1 cellular context compared by ENCODE assay signal in the genomic region with DNA sequence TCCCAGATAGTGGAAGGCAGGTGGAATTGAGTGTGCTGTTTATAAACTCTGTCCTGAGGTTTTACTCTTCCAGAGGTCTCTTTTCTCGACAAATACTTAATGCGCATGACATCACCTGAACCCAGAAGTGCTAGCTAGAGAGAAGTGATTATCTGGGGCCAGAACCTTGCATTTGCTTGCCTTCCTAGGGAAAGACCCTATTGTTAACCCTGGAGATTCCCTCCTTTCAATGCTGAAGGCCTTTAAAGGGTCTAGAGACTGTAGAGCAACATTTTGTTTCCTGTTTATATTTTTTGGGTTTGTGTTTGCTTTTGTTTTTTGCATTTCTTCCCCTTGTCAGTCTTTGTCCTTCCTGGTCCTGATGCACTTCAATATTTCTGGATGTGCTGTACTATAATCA.
TF ChIP-seq lines count a peak whose summit lies in the region.

No MANE protein-coding gene starts in this region.

TF ChIP-seq in GM23338, 12 proteins besides CTCF, POLR2A, EP300 and RAD21:
- TF ChIP-seq, protein P1, sequence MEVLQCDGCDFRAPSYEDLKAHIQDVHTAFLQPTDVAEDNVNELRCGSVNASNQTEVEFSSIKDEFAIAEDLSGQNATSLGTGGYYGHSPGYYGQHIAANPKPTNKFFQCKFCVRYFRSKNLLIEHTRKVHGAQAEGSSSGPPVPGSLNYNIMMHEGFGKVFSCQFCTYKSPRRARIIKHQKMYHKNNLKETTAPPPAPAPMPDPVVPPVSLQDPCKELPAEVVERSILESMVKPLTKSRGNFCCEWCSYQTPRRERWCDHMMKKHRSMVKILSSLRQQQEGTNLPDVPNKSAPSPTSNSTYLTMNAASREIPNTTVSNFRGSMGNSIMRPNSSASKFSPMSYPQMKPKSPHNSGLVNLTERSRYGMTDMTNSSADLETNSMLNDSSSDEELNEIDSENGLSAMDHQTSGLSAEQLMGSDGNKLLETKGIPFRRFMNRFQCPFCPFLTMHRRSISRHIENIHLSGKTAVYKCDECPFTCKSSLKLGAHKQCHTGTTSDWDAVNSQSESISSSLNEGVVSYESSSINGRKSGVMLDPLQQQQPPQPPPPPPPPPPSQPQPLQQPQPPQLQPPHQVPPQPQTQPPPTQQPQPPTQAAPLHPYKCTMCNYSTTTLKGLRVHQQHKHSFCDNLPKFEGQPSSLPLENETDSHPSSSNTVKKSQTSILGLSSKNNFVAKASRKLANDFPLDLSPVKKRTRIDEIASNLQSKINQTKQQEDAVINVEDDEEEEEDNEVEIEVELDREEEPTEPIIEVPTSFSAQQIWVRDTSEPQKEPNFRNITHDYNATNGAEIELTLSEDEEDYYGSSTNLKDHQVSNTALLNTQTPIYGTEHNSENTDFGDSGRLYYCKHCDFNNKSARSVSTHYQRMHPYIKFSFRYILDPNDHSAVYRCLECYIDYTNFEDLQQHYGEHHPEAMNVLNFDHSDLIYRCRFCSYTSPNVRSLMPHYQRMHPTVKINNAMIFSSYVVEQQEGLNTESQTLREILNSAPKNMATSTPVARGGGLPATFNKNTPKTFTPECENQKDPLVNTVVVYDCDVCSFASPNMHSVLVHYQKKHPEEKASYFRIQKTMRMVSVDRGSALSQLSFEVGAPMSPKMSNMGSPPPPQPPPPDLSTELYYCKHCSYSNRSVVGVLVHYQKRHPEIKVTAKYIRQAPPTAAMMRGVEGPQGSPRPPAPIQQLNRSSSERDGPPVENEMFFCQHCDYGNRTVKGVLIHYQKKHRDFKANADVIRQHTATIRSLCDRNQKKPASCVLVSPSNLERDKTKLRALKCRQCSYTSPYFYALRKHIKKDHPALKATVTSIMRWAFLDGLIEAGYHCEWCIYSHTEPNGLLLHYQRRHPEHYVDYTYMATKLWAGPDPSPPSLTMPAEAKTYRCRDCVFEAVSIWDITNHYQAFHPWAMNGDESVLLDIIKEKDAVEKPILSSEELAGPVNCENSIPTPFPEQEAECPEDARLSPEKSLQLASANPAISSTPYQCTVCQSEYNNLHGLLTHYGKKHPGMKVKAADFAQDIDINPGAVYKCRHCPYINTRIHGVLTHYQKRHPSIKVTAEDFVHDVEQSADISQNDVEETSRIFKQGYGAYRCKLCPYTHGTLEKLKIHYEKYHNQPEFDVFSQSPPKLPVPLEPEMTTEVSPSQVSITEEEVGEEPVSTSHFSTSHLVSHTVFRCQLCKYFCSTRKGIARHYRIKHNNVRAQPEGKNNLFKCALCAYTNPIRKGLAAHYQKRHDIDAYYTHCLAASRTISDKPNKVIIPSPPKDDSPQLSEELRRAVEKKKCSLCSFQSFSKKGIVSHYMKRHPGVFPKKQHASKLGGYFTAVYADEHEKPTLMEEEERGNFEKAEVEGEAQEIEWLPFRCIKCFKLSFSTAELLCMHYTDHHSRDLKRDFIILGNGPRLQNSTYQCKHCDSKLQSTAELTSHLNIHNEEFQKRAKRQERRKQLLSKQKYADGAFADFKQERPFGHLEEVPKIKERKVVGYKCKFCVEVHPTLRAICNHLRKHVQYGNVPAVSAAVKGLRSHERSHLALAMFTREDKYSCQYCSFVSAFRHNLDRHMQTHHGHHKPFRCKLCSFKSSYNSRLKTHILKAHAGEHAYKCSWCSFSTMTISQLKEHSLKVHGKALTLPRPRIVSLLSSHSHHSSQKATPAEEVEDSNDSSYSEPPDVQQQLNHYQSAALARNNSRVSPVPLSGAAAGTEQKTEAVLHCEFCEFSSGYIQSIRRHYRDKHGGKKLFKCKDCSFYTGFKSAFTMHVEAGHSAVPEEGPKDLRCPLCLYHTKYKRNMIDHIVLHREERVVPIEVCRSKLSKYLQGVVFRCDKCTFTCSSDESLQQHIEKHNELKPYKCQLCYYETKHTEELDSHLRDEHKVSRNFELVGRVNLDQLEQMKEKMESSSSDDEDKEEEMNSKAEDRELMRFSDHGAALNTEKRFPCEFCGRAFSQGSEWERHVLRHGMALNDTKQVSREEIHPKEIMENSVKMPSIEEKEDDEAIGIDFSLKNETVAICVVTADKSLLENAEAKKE (CRISPR knock-in tag; IDR thresholded peaks at IDR 0.05): no peak
- TF ChIP-seq, protein P2, sequence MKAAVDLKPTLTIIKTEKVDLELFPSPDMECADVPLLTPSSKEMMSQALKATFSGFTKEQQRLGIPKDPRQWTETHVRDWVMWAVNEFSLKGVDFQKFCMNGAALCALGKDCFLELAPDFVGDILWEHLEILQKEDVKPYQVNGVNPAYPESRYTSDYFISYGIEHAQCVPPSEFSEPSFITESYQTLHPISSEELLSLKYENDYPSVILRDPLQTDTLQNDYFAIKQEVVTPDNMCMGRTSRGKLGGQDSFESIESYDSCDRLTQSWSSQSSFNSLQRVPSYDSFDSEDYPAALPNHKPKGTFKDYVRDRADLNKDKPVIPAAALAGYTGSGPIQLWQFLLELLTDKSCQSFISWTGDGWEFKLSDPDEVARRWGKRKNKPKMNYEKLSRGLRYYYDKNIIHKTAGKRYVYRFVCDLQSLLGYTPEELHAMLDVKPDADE (IDR thresholded peaks at IDR 0.05): no peak
- no peak for TF ChIP-seq STAT1 (IDR thresholded peaks at IDR 0.05; ENCODE audit: unreplicated experiment)
- no peak for TF ChIP-seq POLR2AphosphoS5 (IDR thresholded peaks at IDR 0.05; ENCODE audit: low read depth)
